16 cellular contexts compared by ENCODE assay signal in the genomic region with DNA sequence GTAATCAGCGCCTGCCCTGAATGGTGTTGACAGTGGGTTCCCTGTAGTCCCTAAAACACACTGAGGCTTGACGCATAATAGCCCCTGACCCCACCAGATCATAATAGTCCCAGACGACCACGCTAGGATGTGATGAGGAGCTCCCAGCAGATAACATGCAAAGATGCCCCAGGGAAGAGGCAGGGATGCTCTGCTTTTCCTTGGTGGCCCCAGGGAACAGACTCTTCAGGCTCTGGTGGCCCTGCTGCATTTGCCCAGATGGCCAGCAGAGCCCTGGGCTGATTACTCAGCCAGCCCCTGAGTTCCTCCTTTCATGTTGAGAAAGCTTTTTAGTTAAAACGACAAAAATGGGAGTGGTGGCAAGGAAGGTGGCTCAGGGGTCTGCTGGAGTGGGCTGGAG. TPM values are rescaled to one million over a fixed set of nuclear protein-coding genes. Genes with fewer than 3 reads are reported as not detected.
DNase-seq lines count a peak whose midpoint lies in the region; ATAC-seq and TF ChIP-seq lines count a peak whose summit lies in the region.
"Had no signal": no experiment of that assay in that cellular context is flagged by ENCODE, and none has a peak within 500 bp of the region (broad histone marks: within the 10 kb centered on the region; RNA-seq: fewer than 3 reads in every experiment).

No MANE protein-coding gene starts in this region.

- H3K27ac ChIP-seq in PC-3 (ENCODE audit: low read length) (peak overlapping the region; percentile 6; the same call in 1 of the 2 replicates), psoas muscle (no peak overlapping the region), mesenchymal stem cell (ENCODE audit: low read length, poor library complexity, severe bottlenecking) (no peak overlapping the region)
- H3K27ac ChIP-seq: 22Rv1; BLaER1 treated with 17β-estradiol and CSF1 and Interleukin-3, amounts not matched to agents 10 nM and 100 nM had no signal

- H3K14ac ChIP-seq in mesenchymal stem cell (ENCODE audit: low read length in 2 of 2) = no peak overlapping the region

- H3K27me3 ChIP-seq in PC-3 (ENCODE audit: low read length) (no peaks in the 10 kb centered on the region), psoas muscle (ENCODE audit: insufficient read depth in 3 of 3, low read length in 2 of 3) (no peaks in the 10 kb centered on the region), mesenchymal stem cell (ENCODE audit: control insufficient read depth in 1 of 2, insufficient read depth in 1 of 2, low read length in 2 of 2) (peaks cover 0 to 3% of the 10 kb centered on the region in 2 experiments)

- H3K18ac ChIP-seq in mesenchymal stem cell (ENCODE audit: low read depth in 1 of 2, low read length in 2 of 2) = no peak overlapping the region

- H4K91ac ChIP-seq in mesenchymal stem cell (ENCODE audit: low read length) = no peak overlapping the region

- ATAC-seq in PC-3 (no peak), sciatic nerve (peak; percentile 7), psoas muscle (no peak)

- H2AFZ ChIP-seq in PC-3 (ENCODE audit: low read length) (no peak overlapping the region), mesenchymal stem cell (ENCODE audit: low read depth, low read length) (no peak overlapping the region)

- H2AK5ac ChIP-seq in mesenchymal stem cell (ENCODE audit: low read length, severe bottlenecking) = no peak overlapping the region

- no peaks in the 10 kb centered on the region for H4K20me1 ChIP-seq in PC-3 (ENCODE audit: low read length)
- H4K20me1 ChIP-seq: BLaER1 treated with 17β-estradiol and CSF1 and Interleukin-3, amounts not matched to agents 10 nM and 100 nM had no signal

- H3K23ac ChIP-seq in mesenchymal stem cell (ENCODE audit: low read length in 2 of 2) = no peak overlapping the region

- H3K9me3 ChIP-seq in PC-3 (ENCODE audit: low read length) (no peaks in the 10 kb centered on the region), psoas muscle (no peaks in the 10 kb centered on the region), mesenchymal stem cell (ENCODE audit: control insufficient read depth, low read length) (no peaks in the 10 kb centered on the region)
- H3K9me3 ChIP-seq: BLaER1 treated with 17β-estradiol and CSF1 and Interleukin-3, amounts not matched to agents 10 nM and 100 nM; HAP-1 had no signal

- H2BK120ac ChIP-seq in mesenchymal stem cell (ENCODE audit: low read depth, low read length) = no peak overlapping the region

- H3K36me3 ChIP-seq in PC-3 (ENCODE audit: low read depth, low read length) (no peaks in the 10 kb centered on the region), psoas muscle (ENCODE audit: insufficient read depth in 1 of 2, low read depth in 1 of 2) (no peaks in the 10 kb centered on the region), mesenchymal stem cell (ENCODE audit: control insufficient read depth in 1 of 2, insufficient read depth in 2 of 2, low read depth in 1 of 2, low read length in 2 of 2) (no peaks in the 10 kb centered on the region)
- H3K36me3 ChIP-seq: BLaER1 treated with 17β-estradiol and CSF1 and Interleukin-3, amounts not matched to agents 10 nM and 100 nM; HAP-1 had no signal

- H3K4me3 ChIP-seq in PC-3 (ENCODE audit: low read length) (no peak overlapping the region), psoas muscle (no peak overlapping the region), mesenchymal stem cell (ENCODE audit: insufficient read depth in 1 of 2, low read depth in 1 of 2, low read length in 2 of 2) (no peak overlapping the region)
- H3K4me3 ChIP-seq: BLaER1 treated with 17β-estradiol and CSF1 and Interleukin-3, amounts not matched to agents 10 nM and 100 nM; HAP-1 had no signal

- 0 out of 2 replicates have a peak, but pooled peaks cover 3% of the 10 kb centered on the region for H3K9me2 ChIP-seq in PC-3 (replicated peaks; ENCODE audit: low read length)

- no peaks in the 10 kb centered on the region for H3F3A ChIP-seq in PC-3 (ENCODE audit: low read length, unreplicated experiment)

- CTCF ChIA-PET in PC-3 (lab: Charles Lee) = interaction anchor here (0.6 kb wide), 1 partner anchor 80 kb away, joined by 3 read pairs; no protein-coding TSS in a partner anchor

- no peaks in the 10 kb centered on the region for H3K79me2 ChIP-seq in PC-3 (ENCODE audit: low read length)

- no peak overlapping the region for H2BK12ac ChIP-seq in mesenchymal stem cell (ENCODE audit: low read length in 2 of 2)

- H4K8ac ChIP-seq in mesenchymal stem cell (ENCODE audit: low read length) = no peak overlapping the region

- H3K4me2 ChIP-seq in PC-3 (ENCODE audit: low read length) (no peak overlapping the region), mesenchymal stem cell (ENCODE audit: low read length, poor library complexity, severe bottlenecking) (no peak overlapping the region)

- TF ChIP-seq CTCF in PC-3 (conservative IDR thresholded peaks at IDR 0.05; ENCODE audit: low read depth, low read length) (no peak), psoas muscle (IDR thresholded peaks at IDR 0.05) (no peak)

- no peak overlapping the region for H2BK15ac ChIP-seq in mesenchymal stem cell (ENCODE audit: low read depth, poor library complexity, severe bottlenecking)

- POLR2A ChIA-PET in PC-3 (lab: Charles Lee; ENCODE audit: unreplicated experiment) = no interaction called here

- H3K4me1 ChIP-seq in PC-3 (ENCODE audit: insufficient read depth, low read length) (peaks cover 44% of the 10 kb centered on the region), psoas muscle (no peaks in the 10 kb centered on the region), mesenchymal stem cell (ENCODE audit: control insufficient read depth, insufficient read depth, low read depth, low read length) (peaks cover 4% of the 10 kb centered on the region)
- H3K4me1 ChIP-seq: HAP-1 had no signal

- H3K9ac ChIP-seq in PC-3 (ENCODE audit: low read length) (no peak overlapping the region), mesenchymal stem cell (ENCODE audit: low read length) (no peak overlapping the region)
- H3K9ac ChIP-seq: BLaER1 treated with 17β-estradiol and CSF1 and Interleukin-3, amounts not matched to agents 10 nM and 100 nM had no signal

- 73 to 81% (median 78%) methylated on average over 5 of the region's 5 CpGs for WGBS in psoas muscle, 3 donors
- WGBS in mesenchymal stem cell = 99% methylated on average over 4 of the region's 5 CpGs

- intact Hi-C loops in PC-3 (cut with micrococcal nuclease) (no loop called here), sciatic nerve (cut with DNase I) (no loop called here), psoas muscle (cut with DNase I) (no loop called here)

- no TSS peak for BruUV-seq in PC-3 (replicated peaks; lab: Mats Ljungman, UMichigan)

- H2BK5ac ChIP-seq in mesenchymal stem cell (ENCODE audit: low read depth, low read length, poor library complexity, severe bottlenecking) = no peak overlapping the region

- DNase-seq in DMS53 (lab: John Stamatoyannopoulos, UW) (peak; percentile 58), DMS53 treated with DMSO at 0.1 percent for 48 hours (lab: John Stamatoyannopoulos, UW; ENCODE audit: unreplicated experiment) (no peak), PC-3 (no peak), islet precursor cell (peak; percentile 77), sciatic nerve (ENCODE audit: low spot score) (no peak), psoas muscle (no peak), mesenchymal stem cell (no peak), A172 (ENCODE audit: low spot score) (no peak)
- DNase-seq: AML-193; CD4-positive, CD25-positive, alpha-beta regulatory T cell; EL; GDM1; GOT3 had no signal

- no peak overlapping the region for H3K4ac ChIP-seq in mesenchymal stem cell (ENCODE audit: low read depth in 1 of 2, low read length in 2 of 2)

- H3K79me1 ChIP-seq in mesenchymal stem cell (replicated peaks; ENCODE audit: low read length, poor library complexity, severe bottlenecking) = no peaks in the 10 kb centered on the region

RNA-seq across cellular contexts. Expression of gene NCKAP5, which starts 5.9 kb away (rescaled TPM):
- total RNA-seq in PC-3 (2014; rRNA removed) (3.2 and 4.8 TPM in 2 replicates), sciatic nerve (10.5 TPM), psoas muscle (1 to 10 TPM in 1 of 4 donors, under 1 TPM in 3; 0.15 to 1.2 (median 0.55) TPM)
- polyA plus RNA-seq in psoas muscle = under 1 TPM; 0.03 to 0.22 (median 0.05) TPM
- polyA plus RNA-seq in mesenchymal stem cell (2013, experiment 1 of 2) = 2.4 TPM
- 2.5 TPM for polyA plus RNA-seq in mesenchymal stem cell (2013, experiment 2 of 2)
- 0.07 and 3.7 TPM in 2 replicates for total RNA-seq in A172 (2014; rRNA removed; shearing (Covaris generic))
- total RNA-seq: CD4-positive, CD25-positive, alpha-beta regulatory T cell had no signal
- polyA plus RNA-seq: CD4-positive, CD25-positive, alpha-beta regulatory T cell had no signal

Comparison
In these comparisons a context has a peak if more than half of its experiments do, and no peak if none do; other contexts are left out.
1. DNase-seq: peak in DMS53 (single experiment) and islet precursor cell (single experiment); none in DMS53 treated with DMSO at 0.1 percent for 48 hours (single experiment), PC-3 (single experiment), sciatic nerve (single experiment), psoas muscle (0 of 2), mesenchymal stem cell (single experiment) and A172 (single experiment).